Comparison of ENCODE assay signal across 20 cellular contexts in genomic region chr16:56316545-56316944, GRCh38.
"Had no signal": no experiment of that assay in that cellular context is flagged by ENCODE, and none has a peak within 500 bp of the region (broad histone marks: within the 10 kb centered on the region; RNA-seq: fewer than 3 reads in every experiment).

No MANE protein-coding gene starts in this region.

- H3K4me3 Mint-ChIP-seq: activated B cell treated with CpG ODN at 0.5 μM for 24 hours; activated T-cell treated with anti-CD3 and anti-CD28 coated beads, Interleukin-2, amount 50 U/mL, for 72 hours had no signal

- DNase-seq: activated B cell treated with CpG ODN at 0.5 μM for 24 hours; activated CD4-positive, alpha-beta T cell treated with anti-CD3 and anti-CD28 coated beads for 48 hours; activated CD8-positive, alpha-beta memory T cell treated with anti-CD3 and anti-CD28 coated beads, Interleukin-2, amount 50 U/mL, for 48 hours; activated gamma-delta T cell; activated T-cell treated with anti-CD3 and anti-CD28 coated beads, Interleukin-2, amount 50 U/mL, for 72 hours; effector memory CD8-positive, alpha-beta T cell; foreskin melanocyte; left cardiac atrium; lower lobe of right lung; midbrain; small intestine; stimulated activated CD4-positive, alpha-beta T cell treated with anti-CD3 and anti-CD28 coated beads, Interleukin-4, amount 100 ng/mL, for 4 hours; stimulated activated CD8-positive, alpha-beta memory T cell treated with anti-CD3 and anti-CD28 coated beads, Interleukin-4, amount 100 ng/mL, for 48 hours; stimulated activated naive CD4-positive, alpha-beta T cell treated with Interleukin-2 at 50 U/mL for 16 hours; T-helper 2 cell; testis; upper lobe of left lung had no signal

- H3K9me3 ChIP-seq: lower lobe of right lung, neutrophil, testis, upper lobe of left lung had no signal

- H3K27me3 Mint-ChIP-seq: effector memory CD8-positive, alpha-beta T cell had no signal

- H3K36me3 Mint-ChIP-seq: activated naive CD4-positive, alpha-beta T cell treated with anti-CD3 and anti-CD28 coated beads, Interleukin-2, amount 50 U/mL, for 72 hours had no signal

- H3K36me3 ChIP-seq: lower lobe of right lung, neutrophil, upper lobe of left lung had no signal

- H3K4me3 ChIP-seq: lower lobe of right lung, testis, upper lobe of left lung had no signal

- H3K27ac Mint-ChIP-seq: activated B cell treated with CpG ODN at 0.5 μM for 24 hours; activated T-cell treated with anti-CD3 and anti-CD28 coated beads, Interleukin-2, amount 50 U/mL, for 72 hours had no signal

- H3K27me3 ChIP-seq: testis, upper lobe of left lung had no signal

- H3K27ac ChIP-seq: epithelial cell of prostate, lower lobe of right lung, neutrophil, testis, upper lobe of left lung had no signal

- ATAC-seq: activated naive CD4-positive, alpha-beta T cell treated with anti-CD3 and anti-CD28 coated beads, Interleukin-2, amount 50 U/mL, for 72 hours; activated T-cell treated with anti-CD3 and anti-CD28 coated beads, Interleukin-2, amount 50 U/mL, for 72 hours; effector memory CD8-positive, alpha-beta T cell; left cardiac atrium; lower lobe of right lung had no signal
